In the genomic region with DNA sequence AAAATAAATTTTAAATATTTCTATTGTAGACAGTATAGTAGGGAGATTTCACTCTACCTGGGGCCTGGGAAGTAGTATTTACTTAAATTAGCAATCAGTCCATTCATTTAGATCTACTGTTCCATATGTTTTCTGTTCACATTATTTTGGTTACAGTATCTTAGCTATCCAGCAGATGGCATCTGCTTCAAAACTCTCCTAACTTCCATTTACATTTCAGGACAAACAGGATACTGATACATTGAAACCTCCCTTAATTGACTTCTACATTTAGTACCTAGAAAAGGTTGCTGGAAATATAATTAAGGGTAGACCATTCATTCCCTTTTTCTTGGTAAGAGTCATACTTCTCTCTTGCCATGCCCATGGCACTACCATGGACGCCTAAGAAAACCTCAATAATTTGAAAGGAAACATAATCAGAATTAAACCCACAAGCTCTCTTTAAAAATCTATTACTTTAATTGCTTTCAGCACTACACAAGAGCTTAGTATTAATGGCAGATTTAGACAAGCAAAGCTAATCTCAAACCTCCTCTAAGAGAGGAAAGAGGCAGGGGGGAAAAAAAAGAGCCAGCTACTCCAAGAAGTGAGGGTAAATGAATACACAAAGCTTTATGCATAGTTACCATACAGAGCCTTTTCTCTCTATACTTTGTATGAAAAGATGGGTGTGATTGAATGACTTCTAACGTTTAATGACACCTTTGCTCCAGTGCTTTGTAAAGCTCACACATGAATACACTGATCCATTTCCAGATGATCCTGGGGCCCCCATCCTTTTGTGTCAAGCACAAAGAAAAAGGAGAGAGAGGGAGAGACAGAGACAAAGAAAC, we compare ENCODE assay signal across 8 cellular contexts.
A peak's percentile ranks its signal among the peaks of the same experiment; 100 is the strongest.
DNase-seq lines count a peak whose midpoint lies in the region; ATAC-seq and TF ChIP-seq lines count a peak whose summit lies in the region.

No MANE protein-coding gene starts in this region.

- DNase-seq in NCI-H187 treated with DMSO at 0.1 percent for 48 hours (lab: John Stamatoyannopoulos, UW), result peak; percentile 1
- DNase-seq in NCI-H187 (lab: John Stamatoyannopoulos, UW), result no peak
- peak; percentile 52 for DNase-seq in WERI-Rb-1
- DNase-seq in heart left ventricle, result no peak
- DNase-seq in retinal pigment epithelial cell (ENCODE audit: low read depth), result peak; percentile 48

- H3K4me1 ChIP-seq in Loucy (ENCODE audit: insufficient read depth, low read length, poor library complexity, severe bottlenecking) (no peaks in the 10 kb centered on the region), heart left ventricle (peaks cover 0 to 62% (median 5%) of the 10 kb centered on the region in 12 donors)

- H3K27me3 ChIP-seq in Loucy (ENCODE audit: insufficient read depth, low read length, poor library complexity, severe bottlenecking), result no peaks in the 10 kb centered on the region
- no peaks in the 10 kb centered on the region for H3K27me3 ChIP-seq in WERI-Rb-1 (ENCODE audit: insufficient read depth, low read depth, severe bottlenecking)
- no peaks in the 10 kb centered on the region for H3K27me3 ChIP-seq in heart left ventricle

- H3K9me3 ChIP-seq in Loucy (ENCODE audit: insufficient read depth, low read depth, low read length) (no peaks in the 10 kb centered on the region), WERI-Rb-1 (ENCODE audit: severe bottlenecking) (no peaks in the 10 kb centered on the region), heart left ventricle (no peaks in the 10 kb centered on the region)

- H3K9ac ChIP-seq in Loucy (ENCODE audit: low read depth, low read length, poor library complexity, severe bottlenecking), result no peak overlapping the region

- H3F3A ChIP-seq in Loucy (ENCODE audit: low read depth), result no peaks in the 10 kb centered on the region

- H3K4me3 ChIP-seq in Loucy (ENCODE audit: low read length, poor library complexity, severe bottlenecking), result no peak overlapping the region
- peak overlapping the region; percentile 12; the same call in 1 of the 2 replicates for H3K4me3 ChIP-seq in WERI-Rb-1 (ENCODE audit: low read depth, low read length)
- no peak overlapping the region for H3K4me3 ChIP-seq in heart left ventricle
- H3K4me3 ChIP-seq in retinal pigment epithelial cell (ENCODE audit: low read length), result no peak overlapping the region

- ATAC-seq in heart left ventricle, result peak in 2 of 4 donors; percentile 63 to 79
- ATAC-seq in GM18870 (IDR thresholded peaks at IDR 0.05; ENCODE audit: unreplicated experiment), result no peak
- ATAC-seq in activated CD4-positive, CD25-positive, alpha-beta regulatory T cell treated with anti-CD3 and anti-CD28 coated beads, Interleukin-2, amount 50 U/mL, for 24 hours, result no peak

- TF ChIP-seq CTCF in Loucy (conservative IDR thresholded peaks at IDR 0.05; ENCODE audit: low read length), result peak; percentile 84
- TF ChIP-seq CTCF in WERI-Rb-1 (IDR thresholded peaks at IDR 0.05; ENCODE audit: low read depth, low read length), result peak; percentile 29; the same call in 1 of the 2 replicates
- TF ChIP-seq CTCF in heart left ventricle (IDR thresholded peaks at IDR 0.05), result peak; percentile 43 to 79 (median 66)
- peak; percentile 65 for TF ChIP-seq CTCF in retinal pigment epithelial cell (conservative IDR thresholded peaks at IDR 0.05; ENCODE audit: low read depth, low read length)

- no peak overlapping the region for H3K4me2 ChIP-seq in Loucy (ENCODE audit: low read depth, low read length, poor library complexity, severe bottlenecking)

- H4K20me1 ChIP-seq in Loucy (ENCODE audit: insufficient read depth, low read length, poor library complexity, severe bottlenecking), result no peaks in the 10 kb centered on the region

- no peaks in the 10 kb centered on the region for H3K9me2 ChIP-seq in Loucy (replicated peaks; ENCODE audit: low read depth, low read length)

- H3K79me2 ChIP-seq in Loucy (ENCODE audit: insufficient read depth, low read length), result no peaks in the 10 kb centered on the region

- H3K36me3 ChIP-seq in Loucy (ENCODE audit: insufficient read depth, low read length) (no peaks in the 10 kb centered on the region), WERI-Rb-1 (peaks cover 3% of the 10 kb centered on the region), heart left ventricle (no peaks in the 10 kb centered on the region)

- WGBS in heart left ventricle, 4 donors, result 51 to 60% (median 57%) methylated on average over 2 of the region's 2 CpGs

- intact Hi-C loops in heart left ventricle (cut with DNase I), result loop anchor here in 7 of 10 donors (1.0 to 10.0 kb wide), 8 partner anchors 97 to 332 kb away; partner anchors contain the start of genes MAML2 (in 4 of the 7) and CCDC82 (in 1 of the 7)

- peak overlapping the region; percentile 49; the same call in 1 of the 2 replicates for H2AFZ ChIP-seq in Loucy (ENCODE audit: low read length)

- peak overlapping the region; percentile 90 for H3K27ac ChIP-seq in WERI-Rb-1
- H3K27ac ChIP-seq in heart left ventricle, result peak overlapping the region in 1 of 12 donors; percentile 11

- no peak for TF ChIP-seq POLR2A in heart left ventricle (IDR thresholded peaks at IDR 0.05)

Comparison
In these comparisons a context has a peak if more than half of its experiments do, and no peak if none do; other contexts are left out.
1. DNase-seq: peak in NCI-H187 treated with DMSO at 0.1 percent for 48 hours (single experiment), WERI-Rb-1 (single experiment) and retinal pigment epithelial cell (single experiment); none in NCI-H187 (0 of 2) and heart left ventricle (0 of 5).
2. CTCF ChIP-seq: peak in every context shown above with its lines; median percentile 84 in Loucy; 66 in heart left ventricle; 65 in retinal pigment epithelial cell; 29 in WERI-Rb-1.